25 cellular contexts compared by ENCODE assay signal in the genomic region with DNA sequence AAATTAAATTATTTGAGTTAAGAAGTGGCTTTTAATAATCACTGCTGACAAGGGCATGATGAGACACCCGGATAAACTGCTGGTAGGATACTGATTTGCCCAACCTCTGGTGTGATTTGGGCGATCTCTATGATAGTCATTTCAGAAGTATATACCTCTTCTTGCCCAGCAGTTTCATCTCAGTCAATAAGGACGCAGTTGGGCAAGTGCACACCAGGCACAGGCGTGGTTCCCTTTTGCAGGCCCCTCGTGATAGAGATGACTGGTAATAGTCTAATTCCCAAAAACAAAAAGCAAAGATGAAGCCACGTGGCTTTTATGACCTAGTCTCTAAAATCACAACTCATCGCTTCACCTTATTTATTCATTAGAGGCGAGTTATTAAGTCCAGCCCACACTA.
"Had no signal": no experiment of that assay in that cellular context is flagged by ENCODE, and none has a peak within 500 bp of the region (broad histone marks: within the 10 kb centered on the region; RNA-seq: fewer than 3 reads in every experiment).

No MANE protein-coding gene starts in this region.

- H3K4me3 Mint-ChIP-seq: activated CD8-positive, alpha-beta T cell treated with anti-CD3 and anti-CD28 coated beads for 36 hours; activated T-helper 1 cell treated with anti-CD3 and anti-CD28 coated beads, Interleukin-12 subunit alpha, Interleukin-12 subunit beta, Interleukin-2, Interleukin-4 antibody, amounts not matched to agents 30 ng/mL and 10 ng/mL and 1 ng/mL, durations not matched to agents 14 hours and 24 hours and 36 hours; nephron; T-helper 1 cell treated with Interleukin-12 subunit alpha and Interleukin-12 subunit beta and Interleukin-4 antibody, amounts not matched to agents 30 μg/mL and 1 μg/mL, for 36 hours had no signal

- H3K9me3 Mint-ChIP-seq: activated CD8-positive, alpha-beta T cell treated with anti-CD3 and anti-CD28 coated beads for 36 hours; activated T-helper 1 cell treated with anti-CD3 and anti-CD28 coated beads, Interleukin-12 subunit alpha, Interleukin-12 subunit beta, Interleukin-2, Interleukin-4 antibody, amounts not matched to agents 30 ng/mL and 10 ng/mL and 1 ng/mL, durations not matched to agents 14 hours and 24 hours and 36 hours; nephron; T-helper 1 cell treated with Interleukin-12 subunit alpha and Interleukin-12 subunit beta and Interleukin-4 antibody, amounts not matched to agents 30 μg/mL and 1 μg/mL, for 36 hours had no signal

- H3K27ac Mint-ChIP-seq: activated CD8-positive, alpha-beta T cell treated with anti-CD3 and anti-CD28 coated beads for 36 hours; activated T-helper 1 cell treated with anti-CD3 and anti-CD28 coated beads, Interleukin-12 subunit alpha, Interleukin-12 subunit beta, Interleukin-2, Interleukin-4 antibody, amounts not matched to agents 30 ng/mL and 10 ng/mL and 1 ng/mL, durations not matched to agents 14 hours and 24 hours and 36 hours; T-helper 1 cell treated with Interleukin-12 subunit alpha and Interleukin-12 subunit beta and Interleukin-4 antibody, amounts not matched to agents 30 μg/mL and 1 μg/mL, for 36 hours had no signal

- H3K27me3 Mint-ChIP-seq: activated CD8-positive, alpha-beta T cell treated with anti-CD3 and anti-CD28 coated beads for 36 hours had no signal

- DNase-seq: activated CD4-positive, alpha-beta T cell treated with anti-CD3 and anti-CD28 coated beads, Interleukin-2, amount 50 U/mL, for 1 hour; activated CD4-positive, CD25-positive, alpha-beta regulatory T cell treated with anti-CD3 and anti-CD28 coated beads, Interleukin-2, amount 50 U/mL, for 72 hours; activated CD8-positive, alpha-beta T cell treated with anti-CD3 and anti-CD28 coated beads for 36 hours; activated gamma-delta T cell; activated naive CD4-positive, alpha-beta T cell treated with anti-CD3 and anti-CD28 coated beads, Interleukin-2, amount 50 U/mL, for 16 hours; activated T-cell treated with anti-CD3 and anti-CD28 coated beads for 4 hours; amniotic stem cell; brain microvascular endothelial cell; cortex of kidney; head of caudate nucleus; hippocampal formation; left colon; mesendoderm; posterior cingulate gyrus; right cardiac atrium; stimulated activated CD4-positive, alpha-beta T cell treated with anti-CD3 and anti-CD28 coated beads, Interleukin-15, amount 100 ng/mL, for 24 hours; stimulated activated CD4-positive, alpha-beta T cell treated with anti-CD3 and anti-CD28 coated beads, Interleukin-2, amount 100 ng/mL, for 24 hours; stimulated activated naive CD4-positive, alpha-beta T cell treated with Interleukin-2 at 50 U/mL for 16 hours; T1000; testis; transverse colon; WERI-Rb-1 had no signal

- ATAC-seq: activated CD8-positive, alpha-beta T cell treated with anti-CD3 and anti-CD28 coated beads for 36 hours; left colon had no signal
